ENCODE assay signal across 8 cellular contexts in the genomic region with DNA sequence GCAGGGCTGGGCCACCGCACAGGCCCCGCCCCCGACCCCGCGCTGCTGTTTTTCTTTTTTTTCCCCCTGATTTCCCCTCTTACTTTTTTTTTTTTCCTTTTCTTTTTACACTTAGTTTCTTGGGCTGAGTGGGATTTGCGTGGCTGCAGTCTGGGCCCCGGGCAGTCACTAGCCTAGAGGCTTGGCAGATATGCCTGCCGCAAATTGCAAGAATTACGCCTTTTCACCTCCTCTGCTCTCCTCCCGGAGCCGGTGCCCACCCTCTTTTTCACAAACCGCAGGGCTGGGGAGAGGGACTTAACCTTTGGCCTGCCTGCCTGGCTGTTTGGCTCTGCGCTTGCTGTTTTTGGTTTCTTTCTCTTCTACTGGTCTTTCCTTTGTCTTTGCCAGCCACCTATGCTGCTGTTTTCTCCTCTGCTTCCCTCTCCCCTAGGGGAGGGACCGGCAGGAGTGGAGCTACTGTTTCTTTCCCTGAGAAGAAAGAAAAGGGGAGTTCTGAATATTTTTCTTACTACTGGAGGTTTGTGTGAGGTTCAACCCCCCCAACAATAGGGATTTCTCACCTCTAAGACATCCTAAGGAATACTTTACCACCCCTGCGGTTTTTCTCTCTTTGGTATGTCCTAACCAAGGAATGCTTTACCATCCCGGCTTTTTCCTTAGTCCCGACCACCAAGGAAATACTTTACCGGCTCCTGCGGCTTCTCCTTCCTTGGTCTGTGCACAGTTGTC. TPM values are rescaled to one million over a fixed set of nuclear protein-coding genes. Genes with fewer than 3 reads are reported as not detected.
DNase-seq lines count a peak whose midpoint lies in the region; TF ChIP-seq lines count a peak whose summit lies in the region.

No MANE protein-coding gene starts in this region.

- H3K36me3 ChIP-seq in muscle layer of colon (ENCODE audit: insufficient read depth, low read length): peaks cover 5% of the 10 kb centered on the region

- H3K4me3 ChIP-seq in epithelial cell of proximal tubule (ENCODE audit: low read depth, low read length) (peak overlapping the region; percentile 74), muscle layer of colon (ENCODE audit: low read depth in 1 of 2, low read length in 2 of 2) (peak overlapping the region; percentile 71 to 80)

- peak; percentile 77 for DNase-seq in GM03348 (ENCODE audit: low spot score)
- peak; percentile 82 for DNase-seq in RPMI7951 (ENCODE audit: low read depth)
- DNase-seq in epithelial cell of proximal tubule (ENCODE audit: low read depth): peak; percentile 40
- no peak for DNase-seq in epidermal melanocyte (ENCODE audit: insufficient read length, low spot score)
- DNase-seq in NCI-H1417 (lab: John Stamatoyannopoulos, UW): no peak
- DNase-seq in cerebellar nuclear complex (lab: John Stamatoyannopoulos, UW): no peak
- DNase-seq in NCI-H1930 (lab: John Stamatoyannopoulos, UW): no peak

- peak overlapping the region; percentile 90 for H3K27ac ChIP-seq in muscle layer of colon (ENCODE audit: low read depth, low read length)

- TF ChIP-seq CTCF in epithelial cell of proximal tubule (conservative IDR thresholded peaks at IDR 0.05; ENCODE audit: low read depth, low read length): no peak

- H3K4me1 ChIP-seq in muscle layer of colon (ENCODE audit: insufficient read depth, low read length): peaks cover 4% of the 10 kb centered on the region

- peak overlapping the region; percentile 45 for H3K9ac ChIP-seq in muscle layer of colon (ENCODE audit: low read length)

- H3K9me3 ChIP-seq in muscle layer of colon (ENCODE audit: low read length): no peaks in the 10 kb centered on the region

- no peaks in the 10 kb centered on the region for H3K27me3 ChIP-seq in muscle layer of colon (ENCODE audit: control insufficient read depth in 1 of 2, insufficient read depth in 2 of 2, low read length in 2 of 2)

RNA-seq across cellular contexts. Expression of a gene that starts 11.0 kb away (rescaled TPM):
- total RNA-seq in RPMI7951 (2014; rRNA removed; shearing (Covaris generic)): 2.6 and 4.9 TPM in 2 replicates
- 7.0 and 8.9 TPM in 2 replicates for total RNA-seq in epithelial cell of proximal tubule

RNA-seq across cellular contexts. Expression of a gene that starts 26.3 kb away (rescaled TPM):
- 3.1 and 4.3 TPM in 2 replicates for total RNA-seq in RPMI7951 (2014; rRNA removed; shearing (Covaris generic))
- total RNA-seq in epithelial cell of proximal tubule: 11.3 and 14.7 TPM in 2 replicates

RNA-seq across cellular contexts. Expression of a gene that starts 34.3 kb away (rescaled TPM):
- 10.7 and 13.7 TPM in 2 replicates for total RNA-seq in RPMI7951 (2014; rRNA removed; shearing (Covaris generic))
- total RNA-seq in epithelial cell of proximal tubule: 6.7 and 6.9 TPM in 2 replicates

RNA-seq across cellular contexts. Expression of a gene that starts 45.9 kb away (rescaled TPM):
- total RNA-seq in RPMI7951 (2014; rRNA removed; shearing (Covaris generic)): 10.6 and 11.4 TPM in 2 replicates
- total RNA-seq in epithelial cell of proximal tubule: 14.4 and 16.6 TPM in 2 replicates

RNA-seq across cellular contexts. Expression of a gene that starts 57.1 kb away (rescaled TPM):
- total RNA-seq in RPMI7951 (2014; rRNA removed; shearing (Covaris generic)): 10.1 and 21.9 TPM in 2 replicates
- 8.6 and 9.0 TPM in 2 replicates for total RNA-seq in epithelial cell of proximal tubule

Comparison
In these comparisons a context has a peak if more than half of its experiments do, and no peak if none do; other contexts are left out.
1. DNase-seq: peak in GM03348 (single experiment), RPMI7951 (single experiment) and epithelial cell of proximal tubule (single experiment); none in epidermal melanocyte (single experiment), NCI-H1417 (0 of 3), cerebellar nuclear complex (0 of 2) and NCI-H1930 (0 of 2).